In the genomic region with DNA sequence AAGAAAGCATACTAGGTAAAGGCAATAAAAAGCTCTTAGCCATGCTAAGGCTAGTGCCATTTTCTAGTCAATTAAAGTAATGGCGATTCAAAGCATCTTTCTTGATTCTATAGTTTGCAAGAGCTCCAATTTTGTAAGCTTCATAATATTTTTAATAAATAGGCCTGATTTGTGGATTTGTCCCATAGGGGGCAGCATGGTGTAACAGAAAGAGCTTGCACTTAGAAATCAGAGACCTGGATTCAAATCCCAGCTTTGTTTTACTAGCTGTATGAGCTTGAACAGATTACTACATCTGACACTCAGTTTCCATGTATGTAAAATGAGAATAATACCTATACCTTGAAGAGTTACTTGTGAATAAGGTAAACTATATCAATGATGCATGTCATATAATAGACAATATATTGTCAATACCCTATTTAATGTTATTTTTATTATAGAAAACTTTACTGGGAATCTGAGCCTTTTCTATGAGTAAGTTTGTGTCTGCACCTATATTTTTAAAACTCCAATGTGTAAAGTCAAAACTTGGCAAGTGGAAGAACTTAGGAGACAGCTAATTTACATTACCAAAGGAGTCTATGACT, we compare ENCODE assay signal across 8 cellular contexts.
DNase-seq lines count a peak whose midpoint lies in the region; ATAC-seq and TF ChIP-seq lines count a peak whose summit lies in the region.

No MANE protein-coding gene starts in this region.

- CTCF ChIA-PET in AG04450 (lab: Charles Lee) (interaction anchor here (0.5 to 1.6 kb wide), 35 partner anchors 9 to 490 kb away, joined by 3 to 28 read pairs (median 3); no protein-coding TSS in a partner anchor), RWPE1 (lab: Yijun Ruan, JAX) (interaction anchor here (1.0 to 1.7 kb wide), 3 partner anchors 8 to 281 kb away, joined by 3 to 9 read pairs (median 3); no protein-coding TSS in a partner anchor)

- H3K4me3 ChIP-seq in AG04450 (ENCODE audit: low read depth, low read length) (no peak overlapping the region), foreskin fibroblast (ENCODE audit: low read depth in 1 of 2, low read length in 2 of 2) (no peak overlapping the region)

- TF ChIP-seq CTCF in AG04450 (IDR thresholded peaks at IDR 0.05; ENCODE audit: low read depth, low read length) (peak; percentile 50), GM20000 (IDR thresholded peaks at IDR 0.05; ENCODE audit: extremely low read depth, missing control alignments) (peak; percentile 21), RWPE1 (conservative IDR thresholded peaks at IDR 0.05; ENCODE audit: low read depth) (peak; percentile 33), foreskin fibroblast (IDR thresholded peaks at IDR 0.05; ENCODE audit: low read depth, low read length) (peak; percentile 31)

- H3K9me3 ChIP-seq in AG04450 (ENCODE audit: control insufficient read depth, insufficient read depth, low read length), result no peaks in the 10 kb centered on the region

- no peak overlapping the region for H3K27ac ChIP-seq in AG04450 (ENCODE audit: low read depth, low read length)
- no peak overlapping the region for H3K27ac ChIP-seq in RWPE1

- no peak for ATAC-seq in GM18861 (IDR thresholded peaks at IDR 0.05; ENCODE audit: unreplicated experiment)
- no peak for ATAC-seq in GM21390 (IDR thresholded peaks at IDR 0.05; ENCODE audit: unreplicated experiment)
- ATAC-seq in HG03045 (IDR thresholded peaks at IDR 0.05; ENCODE audit: unreplicated experiment), result no peak

- DNase-seq in AG04450 (ENCODE audit: low read depth, low spot score) (no peak), GM20000 (ENCODE audit: low spot score) (no peak), RWPE1 (ENCODE audit: low spot score) (no peak), foreskin fibroblast (peak in 1 of 2 donors; percentile 24), NCI-H2081 treated with DMSO at 0.1 percent for 48 hours (lab: John Stamatoyannopoulos, UW) (no peak)

- H3K27me3 ChIP-seq in AG04450 (ENCODE audit: control insufficient read depth, insufficient read depth, low read length), result no peaks in the 10 kb centered on the region

- POLR2A ChIA-PET in AG04450 (lab: Yijun Ruan, JAX) (no interaction called here), RWPE1 (lab: Yijun Ruan, JAX; ENCODE audit: low non-redundant PET) (no interaction called here)
